1 cellular context compared by ENCODE assay signal in genomic region chr22:41780714-41781507, GRCh38.
TF ChIP-seq lines count a peak whose summit lies in the region.

No MANE protein-coding gene starts in this region.

TF ChIP-seq in K562, 482 proteins besides CTCF, POLR2A, EP300 and RAD21 (continued from another document and continues in another):
- TF ChIP-seq, protein P1, sequence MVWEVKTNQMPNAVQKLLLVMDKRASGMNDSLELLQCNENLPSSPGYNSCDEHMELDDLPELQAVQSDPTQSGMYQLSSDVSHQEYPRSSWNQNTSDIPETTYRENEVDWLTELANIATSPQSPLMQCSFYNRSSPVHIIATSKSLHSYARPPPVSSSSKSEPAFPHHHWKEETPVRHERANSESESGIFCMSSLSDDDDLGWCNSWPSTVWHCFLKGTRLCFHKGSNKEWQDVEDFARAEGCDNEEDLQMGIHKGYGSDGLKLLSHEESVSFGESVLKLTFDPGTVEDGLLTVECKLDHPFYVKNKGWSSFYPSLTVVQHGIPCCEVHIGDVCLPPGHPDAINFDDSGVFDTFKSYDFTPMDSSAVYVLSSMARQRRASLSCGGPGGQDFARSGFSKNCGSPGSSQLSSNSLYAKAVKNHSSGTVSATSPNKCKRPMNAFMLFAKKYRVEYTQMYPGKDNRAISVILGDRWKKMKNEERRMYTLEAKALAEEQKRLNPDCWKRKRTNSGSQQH (CRISPR knock-in tag; IDR thresholded peaks at IDR 0.05) = no peak
- TF ChIP-seq NR2C2 (CRISPR knock-in tag; IDR thresholded peaks at IDR 0.05) (no peak), NR2C2 (tag; IDR thresholded peaks at IDR 0.05) (no peak), CREB1 (IDR thresholded peaks at IDR 0.05) (no peak), CREB1 (CRISPR knock-in tag; IDR thresholded peaks at IDR 0.05) (0 out of 2 replicates have a peak, but pooled peaks have one; percentile 29), ZNF764 (CRISPR knock-in tag; IDR thresholded peaks at IDR 0.05; ENCODE audit: low read depth) (no peak), ATF1 (CRISPR knock-in tag; IDR thresholded peaks at IDR 0.05) (no peak), ATF1 (tag; IDR thresholded peaks at IDR 0.05) (peak; percentile 60), ETV5 (CRISPR knock-in tag; IDR thresholded peaks at IDR 0.05; ENCODE audit: low read depth) (no peak), SIN3B (IDR thresholded peaks at IDR 0.05; ENCODE audit: low read depth) (no peak), THRAP3 (IDR thresholded peaks at IDR 0.05; ENCODE audit: borderline replicate concordance) (no peak), E2F3 (CRISPR knock-in tag; IDR thresholded peaks at IDR 0.05) (no peak), POLR2H (tag; IDR thresholded peaks at IDR 0.05; ENCODE audit: low read depth) (no peak), U2AF1 (optimal IDR thresholded peaks at IDR 0.05; ENCODE audit: low read depth, low read length) (no peak), CHD2 (IDR thresholded peaks at IDR 0.05; ENCODE audit: low read depth, low read length) (no peak), GABPA (tag; conservative IDR thresholded peaks at IDR 0.05; ENCODE audit: low read depth) (peak; percentile 69), BHLHE40 (IDR thresholded peaks at IDR 0.05; ENCODE audit: low read length) (no peak), ZNF707 (CRISPR knock-in tag; conservative IDR thresholded peaks at IDR 0.05) (no peak), HNRNPH1 (optimal IDR thresholded peaks at IDR 0.05; ENCODE audit: low read depth, low read length) (no peak), HIVEP1 (CRISPR knock-in tag; IDR thresholded peaks at IDR 0.05) (no peak), KDM4B (IDR thresholded peaks at IDR 0.05; ENCODE audit: borderline replicate concordance in 2 of 2, low read depth in 1 of 2) (no peak), ZFP1 (CRISPR knock-in tag; IDR thresholded peaks at IDR 0.05) (no peak), CEBPB (tag; IDR thresholded peaks at IDR 0.05) (no peak), THRB (CRISPR knock-in tag; conservative IDR thresholded peaks at IDR 0.05) (no peak), PHTF2 (CRISPR knock-in tag; IDR thresholded peaks at IDR 0.05) (no peak), CREM (IDR thresholded peaks at IDR 0.05; ENCODE audit: low read depth) (peak; percentile 76), ZC3H11A (IDR thresholded peaks at IDR 0.05; ENCODE audit: low read depth, low read length) (no peak), MYC (IDR thresholded peaks at IDR 0.05; ENCODE audit: low read depth, low read length) (no peak), MYC (CRISPR knock-in tag; IDR thresholded peaks at IDR 0.05; ENCODE audit: borderline replicate concordance, low read depth) (no peak), BMI1 (IDR thresholded peaks at IDR 0.05; ENCODE audit: low read length) (no peak), FOSL1 (tag; conservative IDR thresholded peaks at IDR 0.05) (no peak), RBFOX2 (IDR thresholded peaks at IDR 0.05; ENCODE audit: low read depth, low read length) (0 out of 2 replicates have a peak, but pooled peaks have one; percentile 19), NR2F6 (CRISPR knock-in tag; IDR thresholded peaks at IDR 0.05) (no peak), ADNP (tag; IDR thresholded peaks at IDR 0.05) (no peak), RREB1 (CRISPR knock-in tag; IDR thresholded peaks at IDR 0.05) (no peak), RBM34 (IDR thresholded peaks at IDR 0.05; ENCODE audit: borderline replicate concordance, insufficient read depth, low read length) (no peak), MECOM (CRISPR knock-in tag; IDR thresholded peaks at IDR 0.05) (no peak), SFPQ (IDR thresholded peaks at IDR 0.05; ENCODE audit: low read depth, low read length) (no peak), HNRNPL (IDR thresholded peaks at IDR 0.05; ENCODE audit: low read depth, low read length) (no peak), MED1 (CRISPR knock-in tag; IDR thresholded peaks at IDR 0.05; ENCODE audit: borderline replicate concordance) (no peak), EWSR1 (IDR thresholded peaks at IDR 0.05; ENCODE audit: borderline replicate concordance, low read depth, partially characterized antibody) (no peak), MBD1 (CRISPR knock-in tag; IDR thresholded peaks at IDR 0.05) (no peak)
- TF ChIP-seq, protein P2, sequence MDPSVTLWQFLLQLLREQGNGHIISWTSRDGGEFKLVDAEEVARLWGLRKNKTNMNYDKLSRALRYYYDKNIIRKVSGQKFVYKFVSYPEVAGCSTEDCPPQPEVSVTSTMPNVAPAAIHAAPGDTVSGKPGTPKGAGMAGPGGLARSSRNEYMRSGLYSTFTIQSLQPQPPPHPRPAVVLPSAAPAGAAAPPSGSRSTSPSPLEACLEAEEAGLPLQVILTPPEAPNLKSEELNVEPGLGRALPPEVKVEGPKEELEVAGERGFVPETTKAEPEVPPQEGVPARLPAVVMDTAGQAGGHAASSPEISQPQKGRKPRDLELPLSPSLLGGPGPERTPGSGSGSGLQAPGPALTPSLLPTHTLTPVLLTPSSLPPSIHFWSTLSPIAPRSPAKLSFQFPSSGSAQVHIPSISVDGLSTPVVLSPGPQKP (CRISPR knock-in tag; IDR thresholded peaks at IDR 0.05) = no peak
- TF ChIP-seq, protein P3, sequence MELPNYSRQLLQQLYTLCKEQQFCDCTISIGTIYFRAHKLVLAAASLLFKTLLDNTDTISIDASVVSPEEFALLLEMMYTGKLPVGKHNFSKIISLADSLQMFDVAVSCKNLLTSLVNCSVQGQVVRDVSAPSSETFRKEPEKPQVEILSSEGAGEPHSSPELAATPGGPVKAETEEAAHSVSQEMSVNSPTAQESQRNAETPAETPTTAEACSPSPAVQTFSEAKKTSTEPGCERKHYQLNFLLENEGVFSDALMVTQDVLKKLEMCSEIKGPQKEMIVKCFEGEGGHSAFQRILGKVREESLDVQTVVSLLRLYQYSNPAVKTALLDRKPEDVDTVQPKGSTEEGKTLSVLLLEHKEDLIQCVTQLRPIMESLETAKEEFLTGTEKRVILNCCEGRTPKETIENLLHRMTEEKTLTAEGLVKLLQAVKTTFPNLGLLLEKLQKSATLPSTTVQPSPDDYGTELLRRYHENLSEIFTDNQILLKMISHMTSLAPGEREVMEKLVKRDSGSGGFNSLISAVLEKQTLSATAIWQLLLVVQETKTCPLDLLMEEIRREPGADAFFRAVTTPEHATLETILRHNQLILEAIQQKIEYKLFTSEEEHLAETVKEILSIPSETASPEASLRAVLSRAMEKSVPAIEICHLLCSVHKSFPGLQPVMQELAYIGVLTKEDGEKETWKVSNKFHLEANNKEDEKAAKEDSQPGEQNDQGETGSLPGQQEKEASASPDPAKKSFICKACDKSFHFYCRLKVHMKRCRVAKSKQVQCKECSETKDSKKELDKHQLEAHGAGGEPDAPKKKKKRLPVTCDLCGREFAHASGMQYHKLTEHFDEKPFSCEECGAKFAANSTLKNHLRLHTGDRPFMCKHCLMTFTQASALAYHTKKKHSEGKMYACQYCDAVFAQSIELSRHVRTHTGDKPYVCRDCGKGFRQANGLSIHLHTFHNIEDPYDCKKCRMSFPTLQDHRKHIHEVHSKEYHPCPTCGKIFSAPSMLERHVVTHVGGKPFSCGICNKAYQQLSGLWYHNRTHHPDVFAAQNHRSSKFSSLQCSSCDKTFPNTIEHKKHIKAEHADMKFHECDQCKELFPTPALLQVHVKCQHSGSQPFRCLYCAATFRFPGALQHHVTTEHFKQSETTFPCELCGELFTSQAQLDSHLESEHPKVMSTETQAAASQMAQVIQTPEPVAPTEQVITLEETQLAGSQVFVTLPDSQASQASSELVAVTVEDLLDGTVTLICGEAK (IDR thresholded peaks at IDR 0.05) = no peak
- TF ChIP-seq, protein P3 (CRISPR knock-in tag; IDR thresholded peaks at IDR 0.05) = no peak
